In genomic region chr15:41474941-41475340, GRCh38 we compare ENCODE assay signal across 22 cellular contexts. TPM values are rescaled to one million over a fixed set of nuclear protein-coding genes. Genes with fewer than 3 reads are reported as not detected.
"Had no signal": no experiment of that assay in that cellular context is flagged by ENCODE, and none has a peak within 500 bp of the region (broad histone marks: within the 10 kb centered on the region; RNA-seq: fewer than 3 reads in every experiment).

No MANE protein-coding gene starts in this region.

- DNase-seq: activated CD4-positive, alpha-beta T cell treated with anti-CD3 and anti-CD28 coated beads, Interleukin-2, amount 50 U/mL, for 48 hours; activated gamma-delta T cell; dorsolateral prefrontal cortex; endodermal cell; foreskin keratinocyte; glutamatergic neuron; hippocampal formation; left ventricle myocardium inferior; stimulated activated CD4-positive, alpha-beta T cell treated with anti-CD3 and anti-CD28 coated beads, Interleukin-4, amount 100 ng/mL, for 24 hours; SW 1271; T-helper 2 cell had no signal

- H3K27me3 ChIP-seq: adrenal gland, cardiac muscle cell, dorsolateral prefrontal cortex, foreskin keratinocyte, neutrophil had no signal

- ATAC-seq: activated naive CD4-positive, alpha-beta T cell treated with anti-CD3 and anti-CD28 coated beads, Interleukin-2, amount 50 U/mL, for 72 hours; foreskin keratinocyte; natural killer cell treated with Interleukin-12 subunit alpha and Interleukin-12 subunit beta and Interleukin-15 and Interleukin-18, amount 100 ng/mL, for 72 hours; sciatic nerve; stimulated activated memory B cell treated with anti-CD40 and anti-IgM and Interleukin-4, amounts not matched to agents 10 μg/mL and 1 μg/mL and 100 μg/mL, for 72 hours had no signal

- H3K79me2 ChIP-seq: parathyroid adenoma had no signal

- H3K4me3 ChIP-seq: adrenal gland, cardiac muscle cell, dorsolateral prefrontal cortex, left ventricle myocardium inferior, thoracic aorta had no signal

- FAIRE-seq: islet of Langerhans had no signal

- H3K4me1 ChIP-seq: foreskin keratinocyte, parathyroid adenoma had no signal

- H3K9me3 ChIP-seq: adrenal gland, left ventricle myocardium inferior, neutrophil, thoracic aorta had no signal

- H3K27ac ChIP-seq: adrenal gland, cardiac muscle cell, dorsolateral prefrontal cortex, epithelial cell of prostate, foreskin keratinocyte, left ventricle myocardium inferior, neutrophil, parathyroid adenoma, thoracic aorta had no signal

- H2AFZ ChIP-seq: parathyroid adenoma had no signal

RNA-seq across cellular contexts. Expression of gene ITPKA, which starts 18.7 kb away (rescaled TPM):
- total RNA-seq: sciatic nerve had no signal

RNA-seq across cellular contexts. Expression of gene LTK, which starts 38.7 kb away (rescaled TPM):
- total RNA-seq: foreskin keratinocyte had no signal
- polyA plus RNA-seq: foreskin keratinocyte had no signal
